Comparison of ENCODE assay signal across 8 cellular contexts in the genomic region with DNA sequence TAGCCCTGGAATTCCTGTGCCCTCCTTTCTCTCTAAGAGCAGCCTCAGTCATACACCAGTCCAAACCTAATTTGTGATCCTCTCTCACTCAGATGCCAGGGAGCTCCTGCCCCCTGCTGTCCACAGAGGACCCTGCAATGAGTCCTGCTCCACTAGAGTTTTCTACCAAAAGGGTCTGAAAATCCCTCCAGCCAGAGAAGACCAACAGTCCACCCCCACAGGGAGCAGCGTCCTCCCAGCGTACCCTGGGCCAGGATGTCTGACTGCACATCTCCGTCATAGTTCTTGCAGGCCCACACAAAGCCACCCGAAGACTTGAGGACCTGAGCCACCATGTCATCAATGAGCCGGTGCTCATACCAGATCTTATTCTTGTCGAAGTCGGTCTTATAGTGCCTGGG. TPM values are rescaled to one million over a fixed set of nuclear protein-coding genes. Genes with fewer than 3 reads are reported as not detected.
DNase-seq lines count a peak whose midpoint lies in the region; ATAC-seq and TF ChIP-seq lines count a peak whose summit lies in the region.

No MANE protein-coding gene starts in this region.

- H3K4me3 Mint-ChIP-seq in CD8-positive, alpha-beta T cell = no peak overlapping the region

- peak in 6 of 7 experiments; percentile 27 to 60 (median 46) for DNase-seq in CD8-positive, alpha-beta T cell
- peak; percentile 89 for DNase-seq in H7
- DNase-seq in RPMI8226 = peak; percentile 70
- DNase-seq in adipocyte (ENCODE audit: low read depth) = peak; percentile 49
- DNase-seq in kidney glomerular epithelial cell (lab: John Stamatoyannopoulos, UW) = peak; percentile 22
- no peak for DNase-seq in stomach
- DNase-seq in effector CD4-positive, alpha-beta T cell = no peak

- TF ChIP-seq EP300 in stomach (IDR thresholded peaks at IDR 0.05) = no peak

- ATAC-seq in CD8-positive, alpha-beta T cell = peak; percentile 91
- ATAC-seq in HG03196 (IDR thresholded peaks at IDR 0.05; ENCODE audit: unreplicated experiment) = no peak

- H3K27ac Mint-ChIP-seq in CD8-positive, alpha-beta T cell = peak overlapping the region; percentile 70

- H3K4me3 ChIP-seq in CD8-positive, alpha-beta T cell (ENCODE audit: low read depth, low read length) = no peak overlapping the region
- H3K4me3 ChIP-seq in H7 (ENCODE audit: insufficient read depth, low read depth, low read length) = no peak overlapping the region
- no peak overlapping the region for H3K4me3 ChIP-seq in adipocyte (ENCODE audit: low read length)
- no peak overlapping the region for H3K4me3 ChIP-seq in stomach

- TF ChIP-seq POLR2A in stomach (IDR thresholded peaks at IDR 0.05) = no peak

- H3K9ac ChIP-seq in adipocyte (ENCODE audit: low read length) = no peak overlapping the region

- H3K9me3 Mint-ChIP-seq in CD8-positive, alpha-beta T cell = no peaks in the 10 kb centered on the region

- intact Hi-C loops in CD8-positive, alpha-beta T cell (cut with DNase I, micrococcal nuclease) = loop anchor here (1.0 to 5.0 kb wide), 3 partner anchors 190 to 347 kb away; no protein-coding TSS in a partner anchor
- intact Hi-C loops in stomach (cut with DNase I; ENCODE audit: low total_unique reads) = no loop called here

- H3K36me3 Mint-ChIP-seq in CD8-positive, alpha-beta T cell = peaks cover 77% of the 10 kb centered on the region

- H3K27me3 ChIP-seq in CD8-positive, alpha-beta T cell (ENCODE audit: insufficient read depth, low read length) = no peaks in the 10 kb centered on the region
- no peaks in the 10 kb centered on the region for H3K27me3 ChIP-seq in H7 (ENCODE audit: control insufficient read depth, insufficient read depth, low read length)
- no peaks in the 10 kb centered on the region for H3K27me3 ChIP-seq in adipocyte (replicated peaks; ENCODE audit: control insufficient read depth, insufficient read depth, low read length)
- no peaks in the 10 kb centered on the region for H3K27me3 ChIP-seq in stomach

- POLR2A ChIA-PET in CD8-positive, alpha-beta T cell (lab: Charles Lee) = no interaction called here

- no peak overlapping the region for H3K27ac ChIP-seq in CD8-positive, alpha-beta T cell (ENCODE audit: low read depth, low read length)
- H3K27ac ChIP-seq in stomach = peak overlapping the region in 2 of 5 donors; percentile 8 to 76

- H3K4me1 ChIP-seq in CD8-positive, alpha-beta T cell (ENCODE audit: insufficient read depth, low read length) = no peaks in the 10 kb centered on the region
- H3K4me1 ChIP-seq in adipocyte (ENCODE audit: control insufficient read depth, insufficient read depth, low read length) (peaks cover 8% of the 10 kb centered on the region), stomach (peaks cover 0 to 17% (median 8%) of the 10 kb centered on the region in 4 donors)

- WGBS in stomach, 5 donors = 90 to 96% (median 94%) methylated on average over 3 to 7 of the region's 7 CpGs

- CTCF ChIA-PET in CD8-positive, alpha-beta T cell (lab: Charles Lee) = interaction anchor here (0.8 to 2.0 kb wide), 6 partner anchors 9 to 193 kb away, joined by 3 to 6 read pairs (median 4); a partner anchor contains a TSS

- H3K27me3 Mint-ChIP-seq in CD8-positive, alpha-beta T cell (ENCODE audit: low read depth) = no peaks in the 10 kb centered on the region

- H3K9me3 ChIP-seq in CD8-positive, alpha-beta T cell (ENCODE audit: low read length) = no peaks in the 10 kb centered on the region
- no peaks in the 10 kb centered on the region for H3K9me3 ChIP-seq in adipocyte (ENCODE audit: control insufficient read depth, low read length)
- no peaks in the 10 kb centered on the region for H3K9me3 ChIP-seq in stomach

- peaks cover 24% of the 10 kb centered on the region for H3K36me3 ChIP-seq in CD8-positive, alpha-beta T cell (ENCODE audit: insufficient read depth, low read length)
- H3K36me3 ChIP-seq in H7 (replicated peaks; ENCODE audit: control insufficient read depth, insufficient read depth, low read length) (peaks cover 8% of the 10 kb centered on the region), adipocyte (ENCODE audit: control insufficient read depth, insufficient read depth, low read length, severe bottlenecking) (peaks cover 65% of the 10 kb centered on the region), stomach (peaks cover 70 to 98% (median 97%) of the 10 kb centered on the region in 4 donors)

- TF ChIP-seq CTCF in CD8-positive, alpha-beta T cell (IDR thresholded peaks at IDR 0.05) = peak; percentile 59
- TF ChIP-seq CTCF in stomach (IDR thresholded peaks at IDR 0.05) = peak in 5 of 7 experiments; percentile 29 to 52 (median 42)

- H3K4me1 Mint-ChIP-seq in CD8-positive, alpha-beta T cell (ENCODE audit: low read depth) = peaks cover 4% of the 10 kb centered on the region

RNA-seq across cellular contexts. Expression of a gene that starts 15.4 kb away (rescaled TPM):
- total RNA-seq in CD8-positive, alpha-beta T cell = 10 to 100 TPM; 41.5 to 42.2 TPM
- 67.6 and 74.4 TPM in 2 replicates for total RNA-seq in H7 (2014; rRNA removed; shearing (Covaris generic))
- 100 to 1,000 TPM in 3 of 5 donors, 10 to 100 TPM in 2; 12.3 to 186 (median 125) TPM for total RNA-seq in stomach
- 100 to 1,000 TPM; 109 to 149 (median 109) TPM for polyA plus RNA-seq in stomach

Comparison
In these comparisons a context has a peak if more than half of its experiments do, and no peak if none do; other contexts are left out.
1. DNase-seq: peak in CD8-positive, alpha-beta T cell (6 of 7), H7 (single experiment), RPMI8226 (single experiment), adipocyte (single experiment) and kidney glomerular epithelial cell (single experiment); none in stomach (single experiment) and effector CD4-positive, alpha-beta T cell (single experiment).